In the genomic region with DNA sequence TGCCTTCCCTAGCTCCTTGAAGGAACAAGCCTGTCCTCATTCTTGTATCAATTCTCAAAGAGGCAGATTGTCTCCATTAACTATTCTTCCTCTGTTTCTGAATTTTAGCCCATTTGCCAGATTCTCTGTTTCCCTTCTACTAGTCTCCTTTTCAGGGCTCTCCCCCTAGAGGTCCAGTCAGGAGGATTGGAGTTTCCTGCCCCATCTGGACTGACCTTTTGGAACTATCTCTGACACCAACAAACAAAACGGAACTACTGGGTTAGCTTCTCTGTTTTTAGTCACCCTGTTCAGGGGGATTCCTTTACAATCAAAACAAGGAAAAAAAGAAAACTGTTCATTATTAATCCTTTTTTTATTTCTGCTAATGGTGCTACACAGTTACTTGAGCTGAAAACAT, we compare ENCODE assay signal across 17 cellular contexts. TPM values are rescaled to one million over a fixed set of nuclear protein-coding genes. Genes with fewer than 3 reads are reported as not detected.
DNase-seq lines count a peak whose midpoint lies in the region; TF ChIP-seq lines count a peak whose summit lies in the region.
"Had no signal": no experiment of that assay in that cellular context is flagged by ENCODE, and none has a peak within 500 bp of the region (broad histone marks: within the 10 kb centered on the region; RNA-seq: fewer than 3 reads in every experiment).

No MANE protein-coding gene starts in this region.

- H3K4me3 Mint-ChIP-seq in MCF 10A (ENCODE audit: unreplicated experiment), result no peak overlapping the region
- H3K4me3 Mint-ChIP-seq: B cell; CD8-positive, alpha-beta T cell had no signal

- dilution Hi-C loops in mammary epithelial cell (cut with HindIII; ENCODE audit: low sequenced_read_pairs), result no loop called here

- CTCF ChIA-PET in MCF 10A (lab: Yijun Ruan, JAX) (interaction anchor here (0.6 kb wide), 1 partner anchor 730 kb away, joined by 4 read pairs; no protein-coding TSS in a partner anchor), mammary epithelial cell (lab: Charles Lee; ENCODE audit: low non-redundant PET) (no interaction called here)

- in situ Hi-C loops in SK-MEL-5 (cut with HindIII; ENCODE audit: low pct_unique_long_range_greater_than_20kb, low sequenced_read_pairs) (no loop called here), GM13977 (cut with MboI; ENCODE audit: low pct_unique_long_range_greater_than_20kb, low sequenced_read_pairs, unreplicated experiment) (no loop called here), mammary epithelial cell (cut with MboI; ENCODE audit: low sequenced_read_pairs in 2 of 2) (loop anchor here (25.0 kb wide), 1 partner anchor 362 kb away; no protein-coding TSS in a partner anchor)

- no peaks in the 10 kb centered on the region for H3K79me2 ChIP-seq in mammary epithelial cell (ENCODE audit: insufficient read depth, low read length)

- DNase-seq in MCF 10A (ENCODE audit: unreplicated experiment) (no peak), breast epithelium (ENCODE audit: low spot score in 2 of 2) (no peak), SK-MEL-5 (ENCODE audit: low read depth, low spot score) (peak; percentile 4), epithelial cell of proximal tubule (ENCODE audit: low read depth) (no peak), GM13977 (ENCODE audit: low spot score) (no peak), mammary epithelial cell (no peak), NCI-H748 treated with DMSO at 0.1 percent for 48 hours (lab: John Stamatoyannopoulos, UW) (no peak)
- no peak for DNase-seq in stimulated activated naive CD4-positive, alpha-beta T cell treated with Interleukin-2 at 50 U/mL for 16 hours (lab: John Stamatoyannopoulos, UW)
- DNase-seq: Calu3; CD8-positive, alpha-beta T cell; DMS79 treated with DMSO at 0.1 percent for 48 hours; GM23248; HCEC 1CT; KG1 had no signal

- no peak overlapping the region for H3K4me3 ChIP-seq in breast epithelium
- no peak overlapping the region for H3K4me3 ChIP-seq in epithelial cell of proximal tubule (ENCODE audit: low read depth, low read length)
- no peak overlapping the region for H3K4me3 ChIP-seq in mammary epithelial cell (replicated peaks in 1 of 3; ENCODE audit: insufficient read depth in 1 of 3, low read depth in 2 of 3, low read length in 3 of 3)
- H3K4me3 ChIP-seq: BLaER1 treated with 17β-estradiol and CSF1 and Interleukin-3, amounts not matched to agents 10 nM and 100 nM; GM23248 had no signal

- intact Hi-C loops in MCF 10A (cut with micrococcal nuclease), result loop anchor here (5.0 kb wide), 1 partner anchor 367 kb away; no protein-coding TSS in a partner anchor
- intact Hi-C loops in breast epithelium (cut with DNase I; ENCODE audit: low total_unique reads), result no loop called here
- intact Hi-C loops in mammary epithelial cell (cut with micrococcal nuclease), result loop anchor here (5.0 kb wide), 1 partner anchor 132 kb away; no protein-coding TSS in a partner anchor

- no peaks in the 10 kb centered on the region for H3K27me3 Mint-ChIP-seq in MCF 10A (ENCODE audit: insufficient read depth, unreplicated experiment)

- no peaks in the 10 kb centered on the region for H3K36me3 Mint-ChIP-seq in MCF 10A (ENCODE audit: insufficient read depth, unreplicated experiment)
- H3K36me3 Mint-ChIP-seq: CD8-positive, alpha-beta T cell had no signal

- H3K27me3 ChIP-seq in breast epithelium (no peaks in the 10 kb centered on the region), mammary epithelial cell (ENCODE audit: insufficient read depth, low read length) (no peaks in the 10 kb centered on the region)
- H3K27me3 ChIP-seq: BLaER1 treated with 17β-estradiol and CSF1 and Interleukin-3, amounts not matched to agents 10 nM and 100 nM had no signal

- peak overlapping the region; percentile 22 for H3K27ac Mint-ChIP-seq in MCF 10A (ENCODE audit: low read depth, unreplicated experiment)
- H3K27ac Mint-ChIP-seq: B cell; CD8-positive, alpha-beta T cell had no signal

- no peak overlapping the region for H3K9ac ChIP-seq in mammary epithelial cell (ENCODE audit: insufficient read depth, low read length)
- H3K9ac ChIP-seq: BLaER1 treated with 17β-estradiol and CSF1 and Interleukin-3, amounts not matched to agents 10 nM and 100 nM; GM23248 had no signal

- TF ChIP-seq CTCF in MCF 10A (IDR thresholded peaks at IDR 0.05; ENCODE audit: unreplicated experiment) (no peak), breast epithelium (IDR thresholded peaks at IDR 0.05) (no peak), epithelial cell of proximal tubule (conservative IDR thresholded peaks at IDR 0.05; ENCODE audit: low read depth, low read length) (peak; percentile 15), GM13977 (IDR thresholded peaks at IDR 0.05; ENCODE audit: extremely low read depth, insufficient read depth, missing control alignments) (no peak), mammary epithelial cell (conservative IDR thresholded peaks at IDR 0.05 in 1 of 2, IDR thresholded peaks at IDR 0.05 in 1 of 2; ENCODE audit: extremely low read depth in 1 of 2, insufficient read depth in 1 of 2, low read depth in 1 of 2, low read length in 2 of 2) (no peak)

- H3K4me1 Mint-ChIP-seq in MCF 10A (ENCODE audit: insufficient read depth, unreplicated experiment), result no peaks in the 10 kb centered on the region
- H3K4me1 Mint-ChIP-seq: B cell had no signal

- H3K36me3 ChIP-seq in breast epithelium (no peaks in the 10 kb centered on the region), mammary epithelial cell (ENCODE audit: insufficient read depth, low read length) (no peaks in the 10 kb centered on the region)

- H3K4me1 ChIP-seq in breast epithelium (no peaks in the 10 kb centered on the region), mammary epithelial cell (ENCODE audit: insufficient read depth, low read length) (no peaks in the 10 kb centered on the region)
- H3K4me1 ChIP-seq: BLaER1 treated with 17β-estradiol and CSF1 and Interleukin-3, amounts not matched to agents 10 nM and 100 nM had no signal

- TF ChIP-seq POLR2A in breast epithelium (IDR thresholded peaks at IDR 0.05), result no peak

- H3K4me2 ChIP-seq in mammary epithelial cell (ENCODE audit: insufficient read depth, low read depth, low read length), result no peak overlapping the region
- H3K4me2 ChIP-seq: BLaER1 treated with 17β-estradiol and CSF1 and Interleukin-3, amounts not matched to agents 10 nM and 100 nM had no signal

- POLR2A ChIA-PET in MCF 10A (lab: Yijun Ruan, JAX), result interaction anchor here (1.0 to 3.5 kb wide), 2 partner anchors 9 to 12 kb away, joined by 4 to 23 read pairs; partner anchors contain the start of gene KPNA4

- H4K20me1 ChIP-seq in mammary epithelial cell (ENCODE audit: insufficient read depth, low read length), result no peaks in the 10 kb centered on the region
- H4K20me1 ChIP-seq: BLaER1 treated with 17β-estradiol and CSF1 and Interleukin-3, amounts not matched to agents 10 nM and 100 nM had no signal

- H3K9me3 ChIP-seq in breast epithelium (peaks cover 0 to 3% of the 10 kb centered on the region in 2 donors), mammary epithelial cell (replicated peaks; ENCODE audit: insufficient read depth, low read length) (no peaks in the 10 kb centered on the region)

- BruUV-seq in MCF 10A (replicated peaks; lab: Mats Ljungman, UMichigan) (no TSS peak), mammary epithelial cell (replicated peaks; lab: Mats Ljungman, UMichigan) (no TSS peak)

- WGBS in mammary epithelial cell (ENCODE audit: low coverage, missing lambda C conversion rate), result 91% methylated on average over 1 of the region's 1 CpG

- no peak overlapping the region for H3K27ac ChIP-seq in breast epithelium
- no peak overlapping the region for H3K27ac ChIP-seq in mammary epithelial cell (ENCODE audit: insufficient read depth, low read depth, low read length)
- H3K27ac ChIP-seq: 22Rv1; BLaER1 treated with 17β-estradiol and CSF1 and Interleukin-3, amounts not matched to agents 10 nM and 100 nM; GM23248 had no signal

- no peaks in the 10 kb centered on the region for H3K9me3 Mint-ChIP-seq in MCF 10A (ENCODE audit: unreplicated experiment)

- H2AFZ ChIP-seq in mammary epithelial cell (ENCODE audit: low read depth, low read length), result no peak overlapping the region
- H2AFZ ChIP-seq: GM23248 had no signal

RNA-seq across cellular contexts. Expression of gene KPNA4, which starts 10.2 kb away (rescaled TPM):
- total RNA-seq in MCF 10A (2022) (85.9 and 127 TPM in 2 replicates), breast epithelium (10 to 100 TPM; 25.2 to 39.2 (median 35.6) TPM), epithelial cell of proximal tubule (17.0 and 27.7 TPM in 2 replicates), mammary epithelial cell (100 to 1,000 TPM in 1 of 2 donors, 10 to 100 TPM in 1; 54.0 to 104 TPM)
- total RNA-seq in SK-MEL-5 (2014; rRNA removed; shearing (Covaris generic)), result 27.2 and 29.8 TPM in 2 replicates
- polyA plus RNA-seq in SK-MEL-5 (2015; cell fraction: cytosol; rRNA removed), result 19.6 and 25.3 TPM in 2 replicates
- 8.0 and 8.5 TPM in 2 replicates for polyA plus RNA-seq in SK-MEL-5 (2015; cell fraction: nucleus; rRNA removed)
- polyA plus RNA-seq in mammary epithelial cell, result 22.2 TPM
- 40.3 TPM for polyA minus RNA-seq in mammary epithelial cell

Comparison
In these comparisons a context has a peak if more than half of its experiments do, and no peak if none do; other contexts are left out.
1. in situ Hi-C loops: an anchor here in mammary epithelial cell (25.0 kb wide); none called in SK-MEL-5 and GM13977.